ENCODE assay signal across 12 cellular contexts in the genomic region with DNA sequence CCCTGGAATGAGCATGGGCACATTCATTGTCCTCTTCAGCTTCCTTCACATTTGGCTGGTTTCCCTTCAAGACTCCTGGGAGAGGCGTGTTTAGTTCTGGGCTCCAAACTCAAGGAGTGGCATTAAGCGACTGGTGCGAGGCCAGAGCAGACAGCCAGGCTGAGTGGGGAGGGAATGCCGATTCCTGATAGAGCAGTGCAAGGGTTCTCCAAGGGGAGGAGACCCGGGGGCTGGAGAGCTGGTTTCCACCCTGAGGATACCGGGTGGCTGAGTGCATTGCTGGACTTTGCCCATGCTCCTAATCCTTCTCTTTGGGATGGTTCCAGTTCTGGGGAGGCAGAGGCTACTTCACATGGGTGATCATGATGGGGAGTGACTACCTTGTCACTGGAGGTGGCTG.
"Had no signal": no experiment of that assay in that cellular context is flagged by ENCODE, and none has a peak within 500 bp of the region (broad histone marks: within the 10 kb centered on the region; RNA-seq: fewer than 3 reads in every experiment).

No MANE protein-coding gene starts in this region.

- H3K27me3 ChIP-seq: cardiac muscle cell had no signal

- H3K9me3 ChIP-seq: lower lobe of right lung, neutrophil, pancreas, tibial nerve had no signal

- H3K27ac Mint-ChIP-seq: activated naive CD8-positive, alpha-beta T cell; activated T-helper 1 cell treated with anti-CD3 and anti-CD28 coated beads, Interleukin-12 subunit alpha, Interleukin-12 subunit beta, Interleukin-2, Interleukin-4 antibody, amounts not matched to agents 30 ng/mL and 10 ng/mL and 1 ng/mL, durations not matched to agents 14 hours and 24 hours and 36 hours; effector memory CD8-positive, alpha-beta T cell had no signal

- H3K27ac ChIP-seq: cardiac muscle cell, lower lobe of right lung, neutrophil, pancreas, tibial nerve had no signal

- H3K9me3 Mint-ChIP-seq: activated T-helper 1 cell treated with anti-CD3 and anti-CD28 coated beads, Interleukin-12 subunit alpha, Interleukin-12 subunit beta, Interleukin-2, Interleukin-4 antibody, amounts not matched to agents 30 ng/mL and 10 ng/mL and 1 ng/mL, durations not matched to agents 14 hours and 24 hours and 36 hours; effector memory CD8-positive, alpha-beta T cell had no signal

- DNase-seq: activated CD4-positive, alpha-beta T cell treated with anti-CD3 and anti-CD28 coated beads for 1 hour; effector memory CD8-positive, alpha-beta T cell; foreskin fibroblast; lower lobe of right lung; pancreas; stimulated activated naive CD4-positive, alpha-beta T cell; T-helper 2 cell had no signal

- H3K4me3 Mint-ChIP-seq: activated T-helper 1 cell treated with anti-CD3 and anti-CD28 coated beads, Interleukin-12 subunit alpha, Interleukin-12 subunit beta, Interleukin-2, Interleukin-4 antibody, amounts not matched to agents 30 ng/mL and 10 ng/mL and 1 ng/mL, durations not matched to agents 14 hours and 24 hours and 36 hours had no signal

- H3K36me3 ChIP-seq: cardiac muscle cell, lower lobe of right lung, neutrophil, pancreas, tibial nerve had no signal

- H3K4me3 ChIP-seq: cardiac muscle cell, lower lobe of right lung, tibial nerve had no signal

- ATAC-seq: effector memory CD8-positive, alpha-beta T cell; lower lobe of right lung; pancreas had no signal

- H3K36me3 Mint-ChIP-seq: activated naive CD8-positive, alpha-beta T cell had no signal
